Comparison of ENCODE assay signal across 15 cellular contexts in the genomic region with DNA sequence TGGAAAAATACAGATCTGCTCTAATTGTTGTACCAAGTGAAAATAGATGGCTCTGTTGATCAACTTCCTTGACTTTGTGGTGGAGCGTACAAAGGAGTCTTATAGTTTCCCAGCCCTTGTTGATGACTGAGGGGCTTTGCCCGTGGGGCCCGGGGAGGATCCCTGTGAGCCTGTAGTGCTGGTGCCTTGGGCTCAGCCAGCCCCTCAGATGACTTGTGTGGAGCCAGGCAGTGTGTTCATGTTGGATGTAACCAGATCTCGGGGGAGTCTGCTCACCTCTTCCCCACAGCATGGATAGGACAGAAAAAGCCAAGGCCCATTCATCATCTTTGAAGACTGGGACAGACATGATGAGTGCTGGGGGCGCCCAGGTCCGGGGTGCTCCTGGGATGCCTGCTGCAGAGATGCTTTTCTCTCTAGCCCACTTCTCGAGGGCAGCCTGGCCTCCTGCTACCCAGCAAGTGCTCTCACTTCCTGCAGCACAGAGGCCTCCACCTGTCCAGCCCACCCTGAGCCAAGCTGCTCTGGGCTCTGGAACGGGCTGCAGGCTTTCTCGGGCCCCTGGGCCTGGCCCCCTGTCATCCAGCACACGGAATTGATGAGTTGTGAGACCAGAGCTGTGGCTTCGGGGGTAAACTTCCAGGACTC.
DNase-seq lines count a peak whose midpoint lies in the region; ATAC-seq and TF ChIP-seq lines count a peak whose summit lies in the region.
"Had no signal": no experiment of that assay in that cellular context is flagged by ENCODE, and none has a peak within 500 bp of the region (broad histone marks: within the 10 kb centered on the region; RNA-seq: fewer than 3 reads in every experiment).

No MANE protein-coding gene starts in this region.

- H3K9me3 Mint-ChIP-seq in activated CD8-positive, alpha-beta T cell treated with anti-CD3 and anti-CD28 coated beads, Interleukin-2, amount 10 ng/mL, durations not matched to agents 7 days and 5 days (ENCODE audit: insufficient read depth), result no peaks in the 10 kb centered on the region
- H3K9me3 Mint-ChIP-seq in activated CD8-positive, alpha-beta T cell treated with anti-CD3 and anti-CD28 coated beads for 36 hours, result no peaks in the 10 kb centered on the region
- H3K9me3 Mint-ChIP-seq in type B pancreatic cell, result peaks cover 10% of the 10 kb centered on the region

- no peak overlapping the region for H3K4me3 Mint-ChIP-seq in activated CD8-positive, alpha-beta T cell treated with anti-CD3 and anti-CD28 coated beads, Interleukin-2, amount 10 ng/mL, durations not matched to agents 7 days and 5 days
- no peak overlapping the region for H3K4me3 Mint-ChIP-seq in activated CD8-positive, alpha-beta T cell treated with anti-CD3 and anti-CD28 coated beads for 36 hours
- no peak overlapping the region for H3K4me3 Mint-ChIP-seq in type B pancreatic cell
- H3K4me3 Mint-ChIP-seq: T-cell had no signal

- no peak overlapping the region for H3K27ac Mint-ChIP-seq in activated CD8-positive, alpha-beta T cell treated with anti-CD3 and anti-CD28 coated beads, Interleukin-2, amount 10 ng/mL, durations not matched to agents 7 days and 5 days
- H3K27ac Mint-ChIP-seq in activated CD8-positive, alpha-beta T cell treated with anti-CD3 and anti-CD28 coated beads for 36 hours, result no peak overlapping the region
- no peak overlapping the region for H3K27ac Mint-ChIP-seq in type B pancreatic cell
- H3K27ac Mint-ChIP-seq: T-cell had no signal

- no peaks in the 10 kb centered on the region for H3K4me1 Mint-ChIP-seq in activated CD8-positive, alpha-beta T cell treated with anti-CD3 and anti-CD28 coated beads, Interleukin-2, amount 10 ng/mL, durations not matched to agents 7 days and 5 days (ENCODE audit: low read depth)
- no peaks in the 10 kb centered on the region for H3K4me1 Mint-ChIP-seq in activated CD8-positive, alpha-beta T cell treated with anti-CD3 and anti-CD28 coated beads for 36 hours (ENCODE audit: low read depth)
- H3K4me1 Mint-ChIP-seq in type B pancreatic cell (ENCODE audit: unreplicated experiment), result peaks cover 19% of the 10 kb centered on the region
- H3K4me1 Mint-ChIP-seq: T-cell had no signal

- peaks cover 10% of the 10 kb centered on the region for H3K27me3 Mint-ChIP-seq in activated CD8-positive, alpha-beta T cell treated with anti-CD3 and anti-CD28 coated beads, Interleukin-2, amount 10 ng/mL, durations not matched to agents 7 days and 5 days (ENCODE audit: low read depth)
- H3K27me3 Mint-ChIP-seq in activated CD8-positive, alpha-beta T cell treated with anti-CD3 and anti-CD28 coated beads for 36 hours, result peaks cover 10% of the 10 kb centered on the region
- H3K27me3 Mint-ChIP-seq in type B pancreatic cell, result peaks cover 6% of the 10 kb centered on the region

- POLR2A ChIA-PET in activated CD8-positive, alpha-beta T cell treated with anti-CD3 and anti-CD28 coated beads, Interleukin-2, amount 10 ng/mL, durations not matched to agents 7 days and 5 days (lab: Charles Lee), result no interaction called here
- POLR2A ChIA-PET in activated CD8-positive, alpha-beta T cell treated with anti-CD3 and anti-CD28 coated beads for 36 hours (lab: Charles Lee), result no interaction called here

- ATAC-seq in activated CD8-positive, alpha-beta T cell treated with anti-CD3 and anti-CD28 coated beads, Interleukin-2, amount 10 ng/mL, durations not matched to agents 7 days and 5 days, result no peak
- ATAC-seq in activated CD8-positive, alpha-beta T cell treated with anti-CD3 and anti-CD28 coated beads for 36 hours, result no peak
- ATAC-seq in GM18858 (IDR thresholded peaks at IDR 0.05; ENCODE audit: unreplicated experiment), result no peak
- ATAC-seq: heart right ventricle, T-cell had no signal

- peak; percentile 9 for DNase-seq in activated CD8-positive, alpha-beta T cell treated with anti-CD3 and anti-CD28 coated beads, Interleukin-2, amount 10 ng/mL, durations not matched to agents 7 days and 5 days
- no peak for DNase-seq in activated CD8-positive, alpha-beta T cell treated with anti-CD3 and anti-CD28 coated beads for 36 hours
- DNase-seq in SW480 (ENCODE audit: low spot score), result peak; percentile 28
- DNase-seq in left kidney (ENCODE audit: low read depth, low spot score), result peak; percentile 85
- peak; percentile 42 for DNase-seq in type B pancreatic cell (ENCODE audit: extremely low spot score, unreplicated experiment)
- no peak for DNase-seq in activated gamma-delta T cell (lab: John Stamatoyannopoulos, UW)
- no peak for DNase-seq in COR-L47 (lab: John Stamatoyannopoulos, UW)
- DNase-seq: aorta; heart right ventricle; kidney; NCI-H1694; NCI-H524 treated with DMSO at 0.1 percent for 48 hours; stimulated activated naive CD4-positive, alpha-beta T cell treated with Interleukin-2 at 50 U/mL for 16 hours; T-cell had no signal

- intact Hi-C loops in activated CD8-positive, alpha-beta T cell treated with anti-CD3 and anti-CD28 coated beads for 36 hours (cut with micrococcal nuclease), result no loop called here

- CTCF ChIA-PET in activated CD8-positive, alpha-beta T cell treated with anti-CD3 and anti-CD28 coated beads, Interleukin-2, amount 10 ng/mL, durations not matched to agents 7 days and 5 days (lab: Charles Lee), result no interaction called here
- CTCF ChIA-PET in activated CD8-positive, alpha-beta T cell treated with anti-CD3 and anti-CD28 coated beads for 36 hours (lab: Charles Lee), result no interaction called here

- no peak for TF ChIP-seq CTCF in activated CD8-positive, alpha-beta T cell treated with anti-CD3 and anti-CD28 coated beads for 36 hours (IDR thresholded peaks at IDR 0.05)
- TF ChIP-seq CTCF in type B pancreatic cell (conservative IDR thresholded peaks at IDR 0.05), result no peak

- no peaks in the 10 kb centered on the region for H3K36me3 Mint-ChIP-seq in activated CD8-positive, alpha-beta T cell treated with anti-CD3 and anti-CD28 coated beads, Interleukin-2, amount 10 ng/mL, durations not matched to agents 7 days and 5 days (ENCODE audit: low read depth)
- H3K36me3 Mint-ChIP-seq in activated CD8-positive, alpha-beta T cell treated with anti-CD3 and anti-CD28 coated beads for 36 hours (ENCODE audit: low read depth), result no peaks in the 10 kb centered on the region
- H3K36me3 Mint-ChIP-seq in type B pancreatic cell, result no peaks in the 10 kb centered on the region
- H3K36me3 Mint-ChIP-seq: T-cell had no signal

Comparison
In these comparisons a context has a peak if more than half of its experiments do, and no peak if none do; other contexts are left out.
1. DNase-seq: peak in activated CD8-positive, alpha-beta T cell treated with anti-CD3 and anti-CD28 coated beads, Interleukin-2, amount 10 ng/mL, durations not matched to agents 7 days and 5 days (single experiment), SW480 (single experiment), left kidney (single experiment) and type B pancreatic cell (single experiment); none in activated CD8-positive, alpha-beta T cell treated with anti-CD3 and anti-CD28 coated beads for 36 hours (single experiment), activated gamma-delta T cell (single experiment) and COR-L47 (single experiment).